In genomic region chr10:26841733-26842317, GRCh38 we compare ENCODE assay signal across 19 cellular contexts. TPM values are rescaled to one million over a fixed set of nuclear protein-coding genes. Genes with fewer than 3 reads are reported as not detected.
DNase-seq lines count a peak whose midpoint lies in the region; ATAC-seq and TF ChIP-seq lines count a peak whose summit lies in the region.
"Had no signal": no experiment of that assay in that cellular context is flagged by ENCODE, and none has a peak within 500 bp of the region (broad histone marks: within the 10 kb centered on the region; RNA-seq: fewer than 3 reads in every experiment).

No MANE protein-coding gene starts in this region.

- H4K20me1 ChIP-seq in DOHH2 (ENCODE audit: control insufficient read depth, insufficient read depth, low read depth, low read length), result peaks cover 17% of the 10 kb centered on the region

- intact Hi-C loops in activated B cell treated with CpG ODN at 0.5 μM for 24 hours (cut with micrococcal nuclease), result loop anchor here (1.0 kb wide), 1 partner anchor 20 kb away; no protein-coding TSS in a partner anchor

- peak overlapping the region; percentile 8 to 57 (median 30) for H3K27ac Mint-ChIP-seq in CD4-positive, CD25-positive, alpha-beta regulatory T cell
- H3K27ac Mint-ChIP-seq in activated B cell treated with CpG ODN at 0.5 μM for 24 hours (peak overlapping the region; percentile 68), memory B cell (peak overlapping the region; percentile 48), endothelial cell (ENCODE audit: unreplicated experiment) (no peak overlapping the region)
- H3K27ac Mint-ChIP-seq: dendritic cell treated with granulocyte-macrophage colony-stimulating factor and Interleukin-4, amounts not matched to agents 40 ng/mL and 50 ng/mL, for 4 days had no signal

- H3K4me1 ChIP-seq in CD4-positive, CD25-positive, alpha-beta regulatory T cell (ENCODE audit: control insufficient read depth, insufficient read depth, low read length, poor library complexity, severe bottlenecking), result peaks cover 57% of the 10 kb centered on the region
- H3K4me1 ChIP-seq in DOHH2 (ENCODE audit: control insufficient read depth, low read length), result peaks cover 68% of the 10 kb centered on the region
- H3K4me1 ChIP-seq: BE2C, uterus had no signal

- peak overlapping the region; percentile 17 for H3K4me3 ChIP-seq in CD4-positive, CD25-positive, alpha-beta regulatory T cell (ENCODE audit: low read depth, low read length)
- H3K4me3 ChIP-seq in DOHH2 (ENCODE audit: low read length), result peak overlapping the region; percentile 32
- H3K4me3 ChIP-seq: lower lobe of right lung, sigmoid colon, uterus had no signal

- H3K27ac ChIP-seq in CD4-positive, CD25-positive, alpha-beta regulatory T cell (ENCODE audit: insufficient read depth, low read length, poor library complexity, severe bottlenecking), result no peak overlapping the region
- peak overlapping the region; percentile 21 for H3K27ac ChIP-seq in DOHH2 (ENCODE audit: low read depth, low read length)
- H3K27ac ChIP-seq: lower lobe of right lung, parathyroid adenoma, sigmoid colon, uterus had no signal

- DNase-seq in CD4-positive, CD25-positive, alpha-beta regulatory T cell, result no peak
- no peak for DNase-seq in activated B cell treated with CpG ODN at 0.5 μM for 24 hours
- no peak for DNase-seq in memory B cell (ENCODE audit: low spot score in 2 of 2)
- DNase-seq in endothelial cell (ENCODE audit: low spot score), result no peak
- no peak for DNase-seq in RKO (ENCODE audit: low spot score)
- DNase-seq: activated CD4-positive, alpha-beta T cell treated with anti-CD3 and anti-CD28 coated beads for 1 hour; BE2C; DMS 273 treated with DMSO at 0.1 percent for 48 hours; erythroblast; lower lobe of right lung; NCI-H2107; NCI-H524 treated with DMSO at 0.1 percent for 48 hours; SIG-M5; sigmoid colon; uterus had no signal

- H3K4me2 ChIP-seq in DOHH2 (ENCODE audit: low read length), result peak overlapping the region; percentile 53

- no peaks in the 10 kb centered on the region for H3K9me2 ChIP-seq in DOHH2 (replicated peaks; ENCODE audit: control insufficient read depth, low read length)

- H3K27me3 Mint-ChIP-seq in CD4-positive, CD25-positive, alpha-beta regulatory T cell, result no peaks in the 10 kb centered on the region
- H3K27me3 Mint-ChIP-seq in activated B cell treated with CpG ODN at 0.5 μM for 24 hours, result no peaks in the 10 kb centered on the region
- no peaks in the 10 kb centered on the region for H3K27me3 Mint-ChIP-seq in memory B cell
- no peaks in the 10 kb centered on the region for H3K27me3 Mint-ChIP-seq in endothelial cell (ENCODE audit: unreplicated experiment)
- H3K27me3 Mint-ChIP-seq: dendritic cell treated with granulocyte-macrophage colony-stimulating factor and Interleukin-4, amounts not matched to agents 40 ng/mL and 50 ng/mL, for 4 days had no signal

- peak overlapping the region; percentile 1 to 80 (median 52) for H3K4me3 Mint-ChIP-seq in CD4-positive, CD25-positive, alpha-beta regulatory T cell
- peak overlapping the region; percentile 2 for H3K4me3 Mint-ChIP-seq in activated B cell treated with CpG ODN at 0.5 μM for 24 hours
- H3K4me3 Mint-ChIP-seq in memory B cell, result peak overlapping the region; percentile 24
- H3K4me3 Mint-ChIP-seq in endothelial cell (ENCODE audit: unreplicated experiment), result no peak overlapping the region
- H3K4me3 Mint-ChIP-seq: dendritic cell treated with granulocyte-macrophage colony-stimulating factor and Interleukin-4, amounts not matched to agents 40 ng/mL and 50 ng/mL, for 4 days had no signal

- no peaks in the 10 kb centered on the region for H3K27me3 ChIP-seq in CD4-positive, CD25-positive, alpha-beta regulatory T cell (ENCODE audit: control insufficient read depth, insufficient read depth, low read length)
- no peaks in the 10 kb centered on the region for H3K27me3 ChIP-seq in DOHH2 (ENCODE audit: control insufficient read depth, low read length)
- H3K27me3 ChIP-seq: BE2C, sigmoid colon, uterus had no signal

- TF ChIP-seq CTCF in DOHH2 (IDR thresholded peaks at IDR 0.05; ENCODE audit: low read depth, low read length, poor library complexity, severe bottlenecking) (no peak), activated B cell treated with CpG ODN at 0.5 μM for 24 hours (IDR thresholded peaks at IDR 0.05) (no peak), endothelial cell (IDR thresholded peaks at IDR 0.05; ENCODE audit: unreplicated experiment) (no peak)

- POLR2A ChIA-PET in activated B cell treated with CpG ODN at 0.5 μM for 24 hours (lab: Charles Lee), result interaction anchor here (0.5 to 1.2 kb wide), 4 partner anchors 18 to 105 kb away, joined by 3 to 9 read pairs (median 4); no protein-coding TSS in a partner anchor

- H3K79me2 ChIP-seq in DOHH2 (ENCODE audit: control insufficient read depth, low read length), result peaks cover 99% of the 10 kb centered on the region

- CTCF ChIA-PET in activated B cell treated with CpG ODN at 0.5 μM for 24 hours (lab: Charles Lee), result interaction anchor here (1.3 kb wide), 1 partner anchor 19 kb away, joined by 5 read pairs; the partner anchor contains the start of gene ABI1

- peaks cover 8% of the 10 kb centered on the region for H3K36me3 Mint-ChIP-seq in CD4-positive, CD25-positive, alpha-beta regulatory T cell
- peaks cover 34% of the 10 kb centered on the region for H3K36me3 Mint-ChIP-seq in activated B cell treated with CpG ODN at 0.5 μM for 24 hours (ENCODE audit: low read depth)
- H3K36me3 Mint-ChIP-seq in memory B cell, result peaks cover 16% of the 10 kb centered on the region
- H3K36me3 Mint-ChIP-seq in endothelial cell (ENCODE audit: low read depth, unreplicated experiment), result no peaks in the 10 kb centered on the region

- no peak for ATAC-seq in CD4-positive, CD25-positive, alpha-beta regulatory T cell (ENCODE audit: low read depth in 2 of 2)
- ATAC-seq in activated B cell treated with CpG ODN at 0.5 μM for 24 hours (ENCODE audit: low read depth) (no peak), memory B cell (ENCODE audit: low read depth) (peak; percentile 52), HG03354 (IDR thresholded peaks at IDR 0.05; ENCODE audit: poor library complexity, severe bottlenecking, unreplicated experiment) (no peak)
- ATAC-seq: lower lobe of right lung had no signal

- H3K9me3 Mint-ChIP-seq in CD4-positive, CD25-positive, alpha-beta regulatory T cell, result peaks cover 0 to 2% (median 0%) of the 10 kb centered on the region in 7 donors
- H3K9me3 Mint-ChIP-seq in activated B cell treated with CpG ODN at 0.5 μM for 24 hours (no peaks in the 10 kb centered on the region), memory B cell (no peaks in the 10 kb centered on the region), endothelial cell (ENCODE audit: unreplicated experiment) (no peaks in the 10 kb centered on the region)
- H3K9me3 Mint-ChIP-seq: dendritic cell treated with granulocyte-macrophage colony-stimulating factor and Interleukin-4, amounts not matched to agents 40 ng/mL and 50 ng/mL, for 4 days had no signal

- H3K9me3 ChIP-seq in CD4-positive, CD25-positive, alpha-beta regulatory T cell (ENCODE audit: control insufficient read depth in 2 of 2, low read length in 2 of 2), result no peaks in the 10 kb centered on the region
- no peaks in the 10 kb centered on the region for H3K9me3 ChIP-seq in DOHH2 (ENCODE audit: control insufficient read depth, insufficient read depth, low read length)
- H3K9me3 ChIP-seq: BE2C, lower lobe of right lung, sigmoid colon, uterus had no signal

- no peaks in the 10 kb centered on the region; the same call in 1 of the 2 replicates for H3F3A ChIP-seq in DOHH2 (ENCODE audit: control insufficient read depth, insufficient read depth)

- H3K36me3 ChIP-seq in CD4-positive, CD25-positive, alpha-beta regulatory T cell (ENCODE audit: control insufficient read depth, insufficient read depth, low read length), result peaks cover 3% of the 10 kb centered on the region
- H3K36me3 ChIP-seq in DOHH2 (ENCODE audit: control insufficient read depth, low read length), result peaks cover 55% of the 10 kb centered on the region
- H3K36me3 ChIP-seq: BE2C, lower lobe of right lung, sigmoid colon, uterus had no signal

- H3K4me1 Mint-ChIP-seq in CD4-positive, CD25-positive, alpha-beta regulatory T cell, result peaks cover 62 to 91% (median 69%) of the 10 kb centered on the region in 4 donors
- H3K4me1 Mint-ChIP-seq in activated B cell treated with CpG ODN at 0.5 μM for 24 hours (peaks cover 87% of the 10 kb centered on the region), memory B cell (peaks cover 54% of the 10 kb centered on the region), endothelial cell (ENCODE audit: unreplicated experiment) (peaks cover 15% of the 10 kb centered on the region)

RNA-seq across cellular contexts. Expression of gene ABI1, which starts 18.9 kb away (rescaled TPM):
- 121 TPM for total RNA-seq in CD4-positive, CD25-positive, alpha-beta regulatory T cell
- 100 to 1,000 TPM in 1 of 4 donors, 10 to 100 TPM in 3; 94.0 to 123 (median 97.6) TPM for polyA plus RNA-seq in CD4-positive, CD25-positive, alpha-beta regulatory T cell
- 76.7 and 83.5 TPM in 2 replicates for total RNA-seq in activated B cell treated with CpG ODN at 0.5 μM for 24 hours
- 67.5 TPM for total RNA-seq in endothelial cell (ENCODE audit: unreplicated experiment)
